Comparison of ENCODE assay signal across 2 cellular contexts in genomic region chr2:218996937-218997336, GRCh38.
TF ChIP-seq lines count a peak whose summit lies in the region.

No MANE protein-coding gene starts in this region.

TF ChIP-seq in HCT116, 20 proteins besides CTCF, POLR2A, EP300 and RAD21:
- TF ChIP-seq MAX (IDR thresholded peaks at IDR 0.05) = no peak

TF ChIP-seq in SK-N-SH, 30 proteins besides CTCF, POLR2A, EP300 and RAD21:
- peak; percentile 96 for TF ChIP-seq FOXJ3 (CRISPR knock-in tag; IDR thresholded peaks at IDR 0.05)
- TF ChIP-seq YY1 (IDR thresholded peaks at IDR 0.05; ENCODE audit: low read depth) = no peak
- TF ChIP-seq EZH2phosphoT487 (IDR thresholded peaks at IDR 0.05; ENCODE audit: borderline replicate concordance, low read depth) = no peak
- no peak for TF ChIP-seq TEAD4 (IDR thresholded peaks at IDR 0.05; ENCODE audit: borderline replicate concordance, insufficient read depth)
- no peak for TF ChIP-seq USF2 (IDR thresholded peaks at IDR 0.05; ENCODE audit: borderline replicate concordance, low read depth, low read length)
- peak; percentile 87 for TF ChIP-seq RCOR1 (IDR thresholded peaks at IDR 0.05; ENCODE audit: low read length)
- peak; percentile 40; the same call in 1 of the 2 replicates for TF ChIP-seq TCF12 (IDR thresholded peaks at IDR 0.05)
- no peak for TF ChIP-seq MAX (IDR thresholded peaks at IDR 0.05; ENCODE audit: low read depth)
- TF ChIP-seq MEF2A (IDR thresholded peaks at IDR 0.05; ENCODE audit: borderline replicate concordance, low read depth) = no peak
- TF ChIP-seq NFIC (IDR thresholded peaks at IDR 0.05; ENCODE audit: borderline replicate concordance) = no peak
- TF ChIP-seq GATA2 (CRISPR knock-in tag; IDR thresholded peaks at IDR 0.05) = peak; percentile 93
- TF ChIP-seq MXI1 (IDR thresholded peaks at IDR 0.05; ENCODE audit: low read depth, low read length) = no peak
- TF ChIP-seq CHD2 (IDR thresholded peaks at IDR 0.05; ENCODE audit: low read length, partially characterized antibody) = peak; percentile 89
- TF ChIP-seq JUND (IDR thresholded peaks at IDR 0.05) = no peak
- no peak for TF ChIP-seq SMC3 (IDR thresholded peaks at IDR 0.05; ENCODE audit: low read depth, low read length)
- no peak for TF ChIP-seq RFX5 (IDR thresholded peaks at IDR 0.05; ENCODE audit: low read length)
